13 cellular contexts compared by ENCODE assay signal in genomic region chr1:229693124-229693523, GRCh38.
A peak's percentile ranks its signal among the peaks of the same experiment; 100 is the strongest.
DNase-seq lines count a peak whose midpoint lies in the region; ATAC-seq and TF ChIP-seq lines count a peak whose summit lies in the region.
"Had no signal": no experiment of that assay in that cellular context is flagged by ENCODE, and none has a peak within 500 bp of the region (broad histone marks: within the 10 kb centered on the region; RNA-seq: fewer than 3 reads in every experiment).

No MANE protein-coding gene starts in this region.

- 51 to 69% (median 56%) methylated on average over 5 of the region's 5 CpGs for WGBS in heart left ventricle, 4 donors
- WGBS in smooth muscle cell (ENCODE audit: low lambda C conversion rate) = 87% methylated on average over 5 of the region's 5 CpGs

- H3K79me2 ChIP-seq in OCI-LY7 (ENCODE audit: insufficient read depth, low read depth, low read length) = no peaks in the 10 kb centered on the region
- no peaks in the 10 kb centered on the region for H3K79me2 ChIP-seq in smooth muscle cell (ENCODE audit: low read depth)

- no peaks in the 10 kb centered on the region for H3K36me3 Mint-ChIP-seq in activated T-cell treated with anti-CD3 and anti-CD28 coated beads, Interleukin-2, amount 50 U/mL, for 24 hours (ENCODE audit: low read depth)
- H3K36me3 Mint-ChIP-seq: activated naive CD4-positive, alpha-beta T cell treated with anti-CD3 and anti-CD28 coated beads, Interleukin-2, amount 50 U/mL, for 24 hours; mesothelial cell of epicardium had no signal

- H3K9me3 ChIP-seq in heart left ventricle (no peaks in the 10 kb centered on the region), OCI-LY7 (ENCODE audit: low read length) (no peaks in the 10 kb centered on the region), smooth muscle cell (replicated peaks; ENCODE audit: low read depth) (no peaks in the 10 kb centered on the region)
- H3K9me3 ChIP-seq: SK-N-SH had no signal

- CTCF ChIA-PET in OCI-LY7 (lab: Charles Lee; ENCODE audit: unreplicated experiment) = interaction anchor here (1.4 kb wide), 1 partner anchor 32 kb away, joined by 6 read pairs; no protein-coding TSS in a partner anchor

- H3K9ac ChIP-seq in smooth muscle cell (ENCODE audit: low read depth) = no peak overlapping the region
- H3K9ac ChIP-seq: SK-N-SH had no signal

- peaks cover 16% of the 10 kb centered on the region for H3K27me3 Mint-ChIP-seq in activated T-cell treated with anti-CD3 and anti-CD28 coated beads, Interleukin-2, amount 50 U/mL, for 24 hours

- H3K27ac Mint-ChIP-seq in activated T-cell treated with anti-CD3 and anti-CD28 coated beads, Interleukin-2, amount 50 U/mL, for 24 hours = no peak overlapping the region
- H3K27ac Mint-ChIP-seq: activated CD4-positive, alpha-beta T cell treated with anti-CD3 and anti-CD28 coated beads for 36 hours; activated naive CD4-positive, alpha-beta T cell treated with anti-CD3 and anti-CD28 coated beads, Interleukin-2, amount 50 U/mL, for 24 hours; mesothelial cell of epicardium had no signal

- ATAC-seq in heart left ventricle = peak in 2 of 4 donors; percentile 36 to 62
- no peak for ATAC-seq in Right ventricle myocardium superior (ENCODE audit: poor library complexity)
- ATAC-seq in HG03095 (IDR thresholded peaks at IDR 0.05; ENCODE audit: unreplicated experiment) = peak; percentile 61

- no peaks in the 10 kb centered on the region for H3K9me3 Mint-ChIP-seq in activated T-cell treated with anti-CD3 and anti-CD28 coated beads, Interleukin-2, amount 50 U/mL, for 24 hours
- H3K9me3 Mint-ChIP-seq: activated naive CD4-positive, alpha-beta T cell treated with anti-CD3 and anti-CD28 coated beads, Interleukin-2, amount 50 U/mL, for 24 hours; mesothelial cell of epicardium had no signal

- no peak overlapping the region for H3K4me3 Mint-ChIP-seq in activated T-cell treated with anti-CD3 and anti-CD28 coated beads, Interleukin-2, amount 50 U/mL, for 24 hours
- H3K4me3 Mint-ChIP-seq: activated CD4-positive, alpha-beta T cell treated with anti-CD3 and anti-CD28 coated beads for 36 hours; activated naive CD4-positive, alpha-beta T cell treated with anti-CD3 and anti-CD28 coated beads, Interleukin-2, amount 50 U/mL, for 24 hours; mesothelial cell of epicardium had no signal

- no peak for TF ChIP-seq CTCF in heart left ventricle (IDR thresholded peaks at IDR 0.05)
- TF ChIP-seq CTCF in OCI-LY7 (conservative IDR thresholded peaks at IDR 0.05; ENCODE audit: low read length) = no peak
- no peak for TF ChIP-seq CTCF in smooth muscle cell (IDR thresholded peaks at IDR 0.05; ENCODE audit: borderline replicate concordance, insufficient read depth, poor library complexity, severe bottlenecking)

- no peaks in the 10 kb centered on the region for H4K20me1 ChIP-seq in OCI-LY7 (ENCODE audit: insufficient read depth, low read length)
- no peaks in the 10 kb centered on the region for H4K20me1 ChIP-seq in smooth muscle cell (ENCODE audit: low read depth)

- H3K27ac ChIP-seq in heart left ventricle (peak overlapping the region in 8 of 12 donors; percentile 14 to 65 (median 51)), OCI-LY7 (ENCODE audit: low read depth, low read length, poor library complexity, severe bottlenecking) (peak overlapping the region; percentile 97), smooth muscle cell (ENCODE audit: low read depth) (peak overlapping the region; percentile 79)

- H3K36me3 ChIP-seq in heart left ventricle (no peaks in the 10 kb centered on the region), OCI-LY7 (ENCODE audit: insufficient read depth, low read length) (no peaks in the 10 kb centered on the region), smooth muscle cell (ENCODE audit: low read depth) (no peaks in the 10 kb centered on the region)

- H3K4me2 ChIP-seq in OCI-LY7 (ENCODE audit: low read length) = peak overlapping the region; percentile 78
- no peak overlapping the region for H3K4me2 ChIP-seq in smooth muscle cell
- H3K4me2 ChIP-seq: SK-N-SH had no signal

- H3K4me1 Mint-ChIP-seq in activated T-cell treated with anti-CD3 and anti-CD28 coated beads, Interleukin-2, amount 50 U/mL, for 24 hours (ENCODE audit: low read depth) = peaks cover 20% of the 10 kb centered on the region

- peaks cover 6% of the 10 kb centered on the region for H3F3A ChIP-seq in smooth muscle cell (ENCODE audit: low read depth)

- no peak for TF ChIP-seq POLR2A in heart left ventricle (IDR thresholded peaks at IDR 0.05)

- H3K27me3 ChIP-seq in heart left ventricle = no peaks in the 10 kb centered on the region
- no peaks in the 10 kb centered on the region for H3K27me3 ChIP-seq in smooth muscle cell (ENCODE audit: low read depth)

- POLR2A ChIA-PET in OCI-LY7 (lab: Charles Lee) = interaction anchor here (0.5 to 1.8 kb wide), 4 partner anchors 9 to 20 kb away, joined by 3 to 6 read pairs (median 3); no protein-coding TSS in a partner anchor

- DNase-seq in heart left ventricle = peak in 2 of 5 donors; percentile 27 to 29
- DNase-seq in Right ventricle myocardium superior = no peak
- peak; percentile 94 for DNase-seq in OCI-LY7 (ENCODE audit: low spot score)
- DNase-seq in smooth muscle cell (lab: John Stamatoyannopoulos, UW; ENCODE audit: unreplicated experiment) = no peak
- DNase-seq in activated CD4-positive, alpha-beta T cell treated with anti-CD3 and anti-CD28 coated beads, Interleukin-2, amount 50 U/mL, for 1 hour = no peak
- DNase-seq in DMS79 treated with DMSO at 0.1 percent for 48 hours (lab: John Stamatoyannopoulos, UW) = no peak
- no peak for DNase-seq in activated T-cell treated with anti-CD3 and anti-CD28 coated beads, Interleukin-2, amount 50 U/mL, for 24 hours
- DNase-seq: activated CD4-positive, alpha-beta T cell treated with anti-CD3 and anti-CD28 coated beads for 36 hours; NCI-H345 had no signal

- intact Hi-C loops in heart left ventricle (cut with DNase I) = no loop called here
- intact Hi-C loops in Right ventricle myocardium superior (cut with DNase I) = no loop called here
- intact Hi-C loops in OCI-LY7 (cut with micrococcal nuclease; ENCODE audit: unreplicated experiment) = loop anchor here (2.0 to 5.0 kb wide), 3 partner anchors 28 to 429 kb away; no protein-coding TSS in a partner anchor

- H2AFZ ChIP-seq in OCI-LY7 (ENCODE audit: low read length) (peak overlapping the region; percentile 8; the same call in 1 of the 2 replicates), smooth muscle cell (ENCODE audit: low read depth) (no peak overlapping the region)

- H3K4me1 ChIP-seq in heart left ventricle (peaks cover 0 to 26% (median 20%) of the 10 kb centered on the region in 12 donors), OCI-LY7 (ENCODE audit: insufficient read depth, low read length, poor library complexity, severe bottlenecking) (peaks cover 75% of the 10 kb centered on the region), smooth muscle cell (ENCODE audit: low read depth) (peaks cover 6% of the 10 kb centered on the region)

- no peaks in the 10 kb centered on the region for H3K9me2 ChIP-seq in OCI-LY7 (ENCODE audit: insufficient read depth, low read length)
- H3K9me2 ChIP-seq: SK-N-SH had no signal

- no TSS peak for BruUV-seq in OCI-LY7 (replicated peaks; lab: Mats Ljungman, UMichigan)

- no peak overlapping the region for H3K4me3 ChIP-seq in heart left ventricle
- H3K4me3 ChIP-seq in OCI-LY7 (ENCODE audit: low read depth, low read length, poor library complexity, severe bottlenecking) = peak overlapping the region; percentile 42
- no peak overlapping the region for H3K4me3 ChIP-seq in smooth muscle cell
